In genomic region chr12:62466596-62467411, GRCh38 we compare ENCODE assay signal across 8 cellular contexts. TPM values are rescaled to one million over a fixed set of nuclear protein-coding genes. Genes with fewer than 3 reads are reported as not detected.
DNase-seq lines count a peak whose midpoint lies in the region; ATAC-seq and TF ChIP-seq lines count a peak whose summit lies in the region.

TSS of gene MON2 (plus strand) at chr12:62466826. CDS start at chr12:62467208, 382 bp downstream.

- no peaks in the 10 kb centered on the region for H3K36me3 ChIP-seq in A673 (ENCODE audit: insufficient read depth, low read length, poor library complexity, severe bottlenecking)
- no peaks in the 10 kb centered on the region for H3K36me3 ChIP-seq in iPS-20b (ENCODE audit: insufficient read depth, low read depth, low read length)

- H3K27me3 ChIP-seq in A673 (replicated peaks; ENCODE audit: insufficient read depth, low read depth, low read length, poor library complexity) (no peaks in the 10 kb centered on the region), iPS-20b (ENCODE audit: insufficient read depth, low read length) (no peaks in the 10 kb centered on the region)

- intact Hi-C loops in A673 (cut with micrococcal nuclease; ENCODE audit: unreplicated experiment) = no loop called here

- CTCF ChIA-PET in A673 (lab: Charles Lee) = no interaction called here

- H3K9ac ChIP-seq in iPS-20b (ENCODE audit: low read depth, low read length) = peak within 1 kb of the TSS; percentile 78

- POLR2A ChIA-PET in A673 (lab: Charles Lee; ENCODE audit: low non-redundant PET) = no interaction called here

- H3K9me3 ChIP-seq in A673 (ENCODE audit: low read depth, low read length, poor library complexity, severe bottlenecking) = peaks cover 6% of the 10 kb centered on the region
- peaks cover 10% of the 10 kb centered on the region for H3K9me3 ChIP-seq in iPS-20b (ENCODE audit: insufficient read depth, low read depth, low read length)

- H3K27ac ChIP-seq in A673 (ENCODE audit: low read depth, low read length, poor library complexity, severe bottlenecking) = peak within 1 kb of the TSS; percentile 83
- H3K27ac ChIP-seq in VCaP = peak within 1 kb of the TSS; percentile 88
- no peak within 1 kb of the TSS for H3K27ac ChIP-seq in iPS-20b (ENCODE audit: low read length)
- peak within 1 kb of the TSS; percentile 87 to 99 (median 96) for H3K27ac ChIP-seq in skin epidermis

- TF ChIP-seq CTCF in A673 (conservative IDR thresholded peaks at IDR 0.05; ENCODE audit: low read depth, low read length) (no peak), VCaP (conservative IDR thresholded peaks at IDR 0.05) (no peak)

- ATAC-seq in GM18867 (IDR thresholded peaks at IDR 0.05; ENCODE audit: unreplicated experiment) (peak; percentile 99), HG03097 (IDR thresholded peaks at IDR 0.05; ENCODE audit: low FRiP score, unreplicated experiment) (peak; percentile 98)

- DNase-seq in A673 (ENCODE audit: low spot score) = peak; percentile 89
- DNase-seq in NCI-H2196 (lab: John Stamatoyannopoulos, UW; ENCODE audit: unreplicated experiment) = peak; percentile 91
- DNase-seq in T47D (ENCODE audit: low read depth in 1 of 2, low spot score in 1 of 2) = peak; percentile 90 to 93

- H3K4me3 ChIP-seq in A673 (ENCODE audit: low read depth, low read length, poor library complexity, severe bottlenecking) (peak within 1 kb of the TSS; percentile 95), iPS-20b (ENCODE audit: low read length) (peak within 1 kb of the TSS; percentile 79), skin epidermis (peak within 1 kb of the TSS; percentile 66 to 96 (median 90))

- in situ Hi-C loops in T47D (cut with HindIII; ENCODE audit: low pct_unique_long_range_greater_than_20kb, low sequenced_read_pairs) = no loop called here

- no TSS peak for BruUV-seq in A673 (replicated peaks; lab: Mats Ljungman, UMichigan)

- H3K4me1 ChIP-seq in A673 (ENCODE audit: insufficient read depth, low read length, poor library complexity, severe bottlenecking) = peaks cover 10% of the 10 kb centered on the region
- H3K4me1 ChIP-seq in iPS-20b (ENCODE audit: insufficient read depth, low read length) = peaks cover 3% of the 10 kb centered on the region; the same call in 1 of the 2 replicates

RNA-seq across cellular contexts. Expression of gene MON2, which starts in this region (rescaled TPM):
- 36.0 and 38.7 TPM in 2 replicates for total RNA-seq in A673 (2021)
